32 cellular contexts compared by ENCODE assay signal in genomic region chr10:98924526-98924925, GRCh38.
"Had no signal": no experiment of that assay in that cellular context is flagged by ENCODE, and none has a peak within 500 bp of the region (broad histone marks: within the 10 kb centered on the region; RNA-seq: fewer than 3 reads in every experiment).

No MANE protein-coding gene starts in this region.

- H3K4me3 ChIP-seq: body of pancreas, esophagus squamous epithelium, gastrocnemius medialis, ovary, prostate gland, sigmoid colon, thyroid gland, upper lobe of left lung, vagina had no signal

- H3K36me3 ChIP-seq: esophagus squamous epithelium, gastrocnemius medialis, ovary, prostate gland, sigmoid colon, thyroid gland, upper lobe of left lung, vagina, WERI-Rb-1 had no signal

- H3K9me3 ChIP-seq: body of pancreas, esophagus squamous epithelium, gastrocnemius medialis, ovary, prostate gland, sigmoid colon, thyroid gland, upper lobe of left lung, vagina had no signal

- H3K27me3 ChIP-seq: body of pancreas, esophagus squamous epithelium, gastrocnemius medialis, ovary, sigmoid colon, thyroid gland, upper lobe of left lung, vagina had no signal

- H3K4me1 ChIP-seq: body of pancreas, esophagus squamous epithelium, gastrocnemius medialis, prostate gland, thyroid gland, upper lobe of left lung had no signal

- ATAC-seq: activated CD4-positive, CD25-positive, alpha-beta regulatory T cell treated with anti-CD3 and anti-CD28 coated beads, Interleukin-2, amount 50 U/mL, for 24 hours; body of pancreas; gastrocnemius medialis; left ventricle myocardium superior; stimulated activated memory B cell treated with anti-CD40 and anti-IgM and Interleukin-4, amounts not matched to agents 10 μg/mL and 1 μg/mL and 100 μg/mL, for 72 hours; stimulated activated naive CD8-positive, alpha-beta T cell treated with anti-CD3 and anti-CD28 coated beads, Interleukin-15, amount 100 ng/mL, for 72 hours had no signal

- H3K27ac ChIP-seq: body of pancreas, epithelial cell of prostate, esophagus squamous epithelium, gastrocnemius medialis, ovary, prostate gland, sigmoid colon, thyroid gland, upper lobe of left lung, vagina, WERI-Rb-1 had no signal

- DNase-seq: activated CD4-positive, alpha-beta T cell treated with anti-CD3 and anti-CD28 coated beads for 48 hours; activated CD4-positive, alpha-beta T cell treated with anti-CD3 and anti-CD28 coated beads, Interleukin-2, amount 50 U/mL, for 48 hours; activated CD8-positive, alpha-beta memory T cell treated with anti-CD3 and anti-CD28 coated beads for 24 hours; activated effector memory CD4-positive, alpha-beta T cell treated with Interleukin-2 at 50 U/mL for 16 hours; activated naive CD4-positive, alpha-beta T cell treated with Interleukin-2 at 50 U/mL for 16 hours; aorta; body of pancreas; dermis blood vessel endothelial cell; effector CD8-positive, alpha-beta T cell; esophagus squamous epithelium; gastrocnemius medialis; glutamatergic neuron; islet precursor cell; left ventricle myocardium superior; naive B cell; nephron progenitor cell; ovary; retina; sigmoid colon; small intestine; stimulated activated CD4-positive, alpha-beta T cell treated with anti-CD3 and anti-CD28 coated beads, Interleukin-4, amount 100 ng/mL, for 4 hours; stimulated activated CD8-positive, alpha-beta memory T cell treated with anti-CD3 and anti-CD28 coated beads, Interleukin-4, amount 100 ng/mL, for 48 hours; stimulated activated naive CD8-positive, alpha-beta T cell treated with anti-CD3 and anti-CD28 coated beads, Interleukin-15, amount 100 ng/mL, for 72 hours; T1000; thyroid gland; upper lobe of left lung; WERI-Rb-1 had no signal
